In the genomic region with DNA sequence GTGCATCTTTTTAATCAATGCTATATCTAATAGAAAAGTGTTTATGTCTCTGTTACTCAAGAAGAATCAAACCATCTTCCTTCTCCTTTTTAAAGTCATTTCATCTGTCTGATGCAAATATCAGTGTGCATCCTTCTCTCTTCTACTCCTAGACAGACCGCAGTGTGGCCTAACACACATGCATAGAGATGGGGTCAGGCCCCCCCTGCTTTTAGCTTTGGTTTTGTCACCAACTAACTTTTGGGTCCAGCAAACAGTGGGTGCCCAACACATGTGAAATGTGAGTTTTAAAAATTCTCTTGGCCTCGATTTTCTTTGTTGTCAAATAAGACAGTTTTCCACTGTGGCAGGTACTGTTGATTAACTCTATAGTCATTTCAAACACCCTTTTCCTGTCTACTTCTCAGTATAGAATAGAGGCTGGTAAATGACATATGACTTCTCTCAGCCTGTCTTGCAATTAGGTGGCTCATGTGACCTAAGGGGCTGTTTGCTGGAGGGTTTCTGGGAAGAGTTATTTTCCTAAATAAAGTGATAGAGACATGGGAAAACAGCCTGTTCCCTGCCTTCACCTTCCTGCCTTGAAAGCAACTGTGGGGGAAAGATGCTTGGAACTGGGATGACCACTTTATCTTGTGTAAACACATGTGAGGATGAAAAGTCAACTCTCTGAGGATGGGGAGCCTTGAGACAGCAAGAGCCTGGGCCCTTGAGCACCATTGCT, we compare ENCODE assay signal across 11 cellular contexts.
DNase-seq lines count a peak whose midpoint lies in the region; ATAC-seq, FAIRE-seq and TF ChIP-seq lines count a peak whose summit lies in the region.
"Had no signal": no experiment of that assay in that cellular context is flagged by ENCODE, and none has a peak within 500 bp of the region (broad histone marks: within the 10 kb centered on the region; RNA-seq: fewer than 3 reads in every experiment).

No MANE protein-coding gene starts in this region.

- no peaks in the 10 kb centered on the region for H3K27me3 ChIP-seq in OCI-LY1 (ENCODE audit: insufficient read depth, low read length)

- H3F3A ChIP-seq in OCI-LY1 (ENCODE audit: insufficient read depth, low read length), result no peaks in the 10 kb centered on the region

- no peaks in the 10 kb centered on the region for H3K27me3 Mint-ChIP-seq in activated CD8-positive, alpha-beta memory T cell treated with anti-CD3 and anti-CD28 coated beads, Interleukin-2, amount 10 ng/mL, durations not matched to agents 7 days and 5 days
- no peaks in the 10 kb centered on the region for H3K27me3 Mint-ChIP-seq in stimulated activated naive B cell treated with anti-CD40 and anti-IgM and Interleukin-4, amounts not matched to agents 10 μg/mL and 1 μg/mL and 100 μg/mL, for 72 hours

- H3K79me2 ChIP-seq in OCI-LY1 (ENCODE audit: insufficient read depth, low read length), result no peaks in the 10 kb centered on the region

- peak overlapping the region; percentile 50 for H3K4me3 Mint-ChIP-seq in activated CD8-positive, alpha-beta memory T cell treated with anti-CD3 and anti-CD28 coated beads, Interleukin-2, amount 10 ng/mL, durations not matched to agents 7 days and 5 days
- H3K4me3 Mint-ChIP-seq in stimulated activated naive B cell treated with anti-CD40 and anti-IgM and Interleukin-4, amounts not matched to agents 10 μg/mL and 1 μg/mL and 100 μg/mL, for 72 hours, result no peak overlapping the region

- H3K9ac ChIP-seq in OCI-LY1 (ENCODE audit: low read length), result no peak overlapping the region

- H3K4me1 Mint-ChIP-seq in activated CD8-positive, alpha-beta memory T cell treated with anti-CD3 and anti-CD28 coated beads, Interleukin-2, amount 10 ng/mL, durations not matched to agents 7 days and 5 days, result peaks cover 86% of the 10 kb centered on the region
- H3K4me1 Mint-ChIP-seq in stimulated activated naive B cell treated with anti-CD40 and anti-IgM and Interleukin-4, amounts not matched to agents 10 μg/mL and 1 μg/mL and 100 μg/mL, for 72 hours, result peaks cover 39 to 74% of the 10 kb centered on the region in 2 donors

- no peak overlapping the region for H3K4me3 ChIP-seq in OCI-LY1 (ENCODE audit: low read depth, low read length, poor library complexity, severe bottlenecking)
- H3K4me3 ChIP-seq: coronary artery had no signal

- peak overlapping the region; percentile 94 for H3K27ac ChIP-seq in OCI-LY1 (ENCODE audit: low read depth, low read length, poor library complexity, severe bottlenecking)
- H3K27ac ChIP-seq: coronary artery had no signal

- peaks cover 77% of the 10 kb centered on the region for H3K4me1 ChIP-seq in OCI-LY1 (ENCODE audit: insufficient read depth, low read length, severe bottlenecking)

- ATAC-seq in activated CD8-positive, alpha-beta memory T cell treated with anti-CD3 and anti-CD28 coated beads, Interleukin-2, amount 10 ng/mL, durations not matched to agents 7 days and 5 days, result peak; percentile 55
- ATAC-seq in HG02840 (IDR thresholded peaks at IDR 0.05; ENCODE audit: low FRiP score, unreplicated experiment), result peak; percentile 46
- ATAC-seq in stimulated activated naive B cell treated with anti-CD40 and anti-IgM and Interleukin-4, amounts not matched to agents 10 μg/mL and 1 μg/mL and 100 μg/mL, for 72 hours (replicated peaks), result peak; percentile 34 to 41

- no peaks in the 10 kb centered on the region for H3K9me2 ChIP-seq in OCI-LY1 (ENCODE audit: low read depth, low read length)

- no peaks in the 10 kb centered on the region for H3K9me3 ChIP-seq in OCI-LY1 (ENCODE audit: low read length)

- no peak for FAIRE-seq in HTR-8/SVneo (lab: Jason Lieb, UNC)

- H4K20me1 ChIP-seq in OCI-LY1 (ENCODE audit: insufficient read depth, low read length), result no peaks in the 10 kb centered on the region

- peak; percentile 55 for DNase-seq in activated CD8-positive, alpha-beta memory T cell treated with anti-CD3 and anti-CD28 coated beads, Interleukin-2, amount 10 ng/mL, durations not matched to agents 7 days and 5 days
- no peak for DNase-seq in activated CD8-positive, alpha-beta memory T cell treated with anti-CD3 and anti-CD28 coated beads, Interleukin-2, amount 50 U/mL, for 48 hours
- DNase-seq in stimulated activated naive B cell treated with anti-CD40 and anti-IgM and Interleukin-4, amounts not matched to agents 10 μg/mL and 1 μg/mL and 100 μg/mL, for 72 hours, result no peak
- DNase-seq in KG1 (lab: John Stamatoyannopoulos, UW) (no peak), C1 segment of cervical spinal cord (lab: John Stamatoyannopoulos, UW) (no peak), HTR-8/SVneo (ENCODE audit: insufficient read length, low spot score) (no peak)
- DNase-seq: NCI-H1105, Right ventricle myocardium superior had no signal

- TF ChIP-seq CTCF in OCI-LY1 (IDR thresholded peaks at IDR 0.05; ENCODE audit: low read length), result no peak

- peaks cover 4% of the 10 kb centered on the region for H3K9me3 Mint-ChIP-seq in activated CD8-positive, alpha-beta memory T cell treated with anti-CD3 and anti-CD28 coated beads, Interleukin-2, amount 10 ng/mL, durations not matched to agents 7 days and 5 days (ENCODE audit: low read depth)
- H3K9me3 Mint-ChIP-seq in stimulated activated naive B cell treated with anti-CD40 and anti-IgM and Interleukin-4, amounts not matched to agents 10 μg/mL and 1 μg/mL and 100 μg/mL, for 72 hours, result peaks cover 0 to 1% of the 10 kb centered on the region in 2 donors

- CTCF ChIA-PET in activated CD8-positive, alpha-beta memory T cell treated with anti-CD3 and anti-CD28 coated beads, Interleukin-2, amount 10 ng/mL, durations not matched to agents 7 days and 5 days (lab: Charles Lee), result interaction anchor here (0.8 to 2.5 kb wide), 4 partner anchors 17 to 68 kb away, joined by 3 to 5 read pairs (median 4); no protein-coding TSS in a partner anchor

- no peaks in the 10 kb centered on the region for H3K36me3 ChIP-seq in OCI-LY1 (ENCODE audit: insufficient read depth, low read length)

- no peak overlapping the region for H2AFZ ChIP-seq in OCI-LY1 (ENCODE audit: low read length)

- H3K36me3 Mint-ChIP-seq in activated CD8-positive, alpha-beta memory T cell treated with anti-CD3 and anti-CD28 coated beads, Interleukin-2, amount 10 ng/mL, durations not matched to agents 7 days and 5 days, result peaks cover 16% of the 10 kb centered on the region
- H3K36me3 Mint-ChIP-seq in stimulated activated naive B cell treated with anti-CD40 and anti-IgM and Interleukin-4, amounts not matched to agents 10 μg/mL and 1 μg/mL and 100 μg/mL, for 72 hours, result peaks cover 0 to 4% of the 10 kb centered on the region in 2 donors

- H3K4me2 ChIP-seq in OCI-LY1 (ENCODE audit: low read length), result peak overlapping the region; percentile 4; the same call in 1 of the 2 replicates

- H3K27ac Mint-ChIP-seq in activated CD8-positive, alpha-beta memory T cell treated with anti-CD3 and anti-CD28 coated beads, Interleukin-2, amount 10 ng/mL, durations not matched to agents 7 days and 5 days, result peak overlapping the region; percentile 94
- peak overlapping the region; percentile 92 for H3K27ac Mint-ChIP-seq in stimulated activated naive B cell treated with anti-CD40 and anti-IgM and Interleukin-4, amounts not matched to agents 10 μg/mL and 1 μg/mL and 100 μg/mL, for 72 hours
